1 cellular context compared by ENCODE assay signal in genomic region chr5:135030123-135030517, GRCh38.
A peak's percentile ranks its signal among the peaks of the same experiment; 100 is the strongest.
TF ChIP-seq lines count a peak whose summit lies in the region.

No MANE protein-coding gene starts in this region.

TF ChIP-seq in H1, 55 proteins besides CTCF, POLR2A, EP300 and RAD21:
- TF ChIP-seq CBX8 (IDR thresholded peaks at IDR 0.05; ENCODE audit: borderline replicate concordance, low read depth, low read length), result peak; percentile 44; the same call in 1 of the 2 replicates
- TF ChIP-seq MAX (IDR thresholded peaks at IDR 0.05), result no peak
- TF ChIP-seq TBP (IDR thresholded peaks at IDR 0.05; ENCODE audit: low read depth, low read length), result no peak
- peak; percentile 80 for TF ChIP-seq RNF2 (IDR thresholded peaks at IDR 0.05; ENCODE audit: borderline replicate concordance, low read depth, low read length, missing control alignments, poor library complexity, severe bottlenecking)
- TF ChIP-seq HDAC2 (IDR thresholded peaks at IDR 0.05; ENCODE audit: borderline replicate concordance in 1 of 2, low read depth in 2 of 2, low read length in 2 of 2), result no peak
- no peak for TF ChIP-seq CHD1 (IDR thresholded peaks at IDR 0.05; ENCODE audit: low read depth, low read length)
- no peak for TF ChIP-seq E2F6 (IDR thresholded peaks at IDR 0.05)
